ENCODE assay signal across 8 cellular contexts in genomic region chr16:74296120-74296464, GRCh38. TPM values are rescaled to one million over a fixed set of nuclear protein-coding genes. Genes with fewer than 3 reads are reported as not detected.
A peak's percentile ranks its signal among the peaks of the same experiment; 100 is the strongest.
DNase-seq lines count a peak whose midpoint lies in the region; ATAC-seq, FAIRE-seq and TF ChIP-seq lines count a peak whose summit lies in the region.

No MANE protein-coding gene starts in this region.

- peak overlapping the region; percentile 85 for H2AFZ ChIP-seq in KMS-11 (ENCODE audit: low read depth)

- H3K9me3 ChIP-seq in Caco-2 = no peaks in the 10 kb centered on the region
- peaks cover 0 to 8% (median 0%) of the 10 kb centered on the region in 3 donors for H3K9me3 ChIP-seq in body of pancreas
- peaks cover 2 to 5% of the 10 kb centered on the region in 2 donors for H3K9me3 ChIP-seq in lung (ENCODE audit: control insufficient read depth in 2 of 2, insufficient read depth in 1 of 2, low read length in 1 of 2)
- H3K9me3 ChIP-seq in aorta (ENCODE audit: control insufficient read depth, low read length) = peaks cover 2% of the 10 kb centered on the region

- peaks cover 10% of the 10 kb centered on the region for H3K4me1 Mint-ChIP-seq in Caco-2 (ENCODE audit: low read depth, unreplicated experiment)

- no peaks in the 10 kb centered on the region for H3K27me3 ChIP-seq in Caco-2 (replicated peaks; ENCODE audit: control insufficient read depth, insufficient read depth, low read length)
- no peaks in the 10 kb centered on the region for H3K27me3 ChIP-seq in KMS-11 (ENCODE audit: insufficient read depth, low read depth)
- no peaks in the 10 kb centered on the region for H3K27me3 ChIP-seq in body of pancreas
- no peaks in the 10 kb centered on the region for H3K27me3 ChIP-seq in lung (ENCODE audit: control insufficient read depth, insufficient read depth)
- H3K27me3 ChIP-seq in aorta (ENCODE audit: control insufficient read depth in 1 of 2, insufficient read depth in 2 of 2, low read length in 1 of 2) = no peaks in the 10 kb centered on the region

- intact Hi-C loops in Caco-2 (cut with micrococcal nuclease; ENCODE audit: unreplicated experiment) (loop anchor here (1.0 to 5.0 kb wide), 2 partner anchors 15 to 311 kb away; partner anchors contain the start of gene GLG1), body of pancreas (cut with DNase I) (no loop called here), aorta (cut with DNase I) (no loop called here)

- POLR2A ChIA-PET in Caco-2 (lab: Charles Lee) = no interaction called here

- DNase-seq in Caco-2 (no peak), body of pancreas (no peak), lung (ENCODE audit: low spot score) (no peak), aorta (no peak), urothelium cell line (ENCODE audit: low spot score) (no peak)

- H3K4me3 Mint-ChIP-seq in Caco-2 (ENCODE audit: unreplicated experiment) = peak overlapping the region; percentile 87

- peak overlapping the region; percentile 86 for H3K4me3 ChIP-seq in Caco-2 (ENCODE audit: low read depth, low read length)
- H3K4me3 ChIP-seq in KMS-11 (IDR thresholded peaks at IDR 0.05; ENCODE audit: insufficient read depth, low read depth, low read length) = no peak overlapping the region
- peak overlapping the region; percentile 78 to 99 for H3K4me3 ChIP-seq in body of pancreas
- H3K4me3 ChIP-seq in lung = peak overlapping the region; percentile 37
- H3K4me3 ChIP-seq in aorta (ENCODE audit: low read length in 2 of 2) = peak overlapping the region; percentile 78 to 93

- no peaks in the 10 kb centered on the region for H3K27me3 Mint-ChIP-seq in Caco-2 (ENCODE audit: insufficient read depth, unreplicated experiment)

- TF ChIP-seq CTCF in Caco-2 (IDR thresholded peaks at IDR 0.05; ENCODE audit: insufficient read depth in 1 of 2, low read depth in 1 of 2, low read length in 1 of 2, severe bottlenecking in 1 of 2, unreplicated experiment in 1 of 2) = no peak
- TF ChIP-seq CTCF in KMS-11 (conservative IDR thresholded peaks at IDR 0.05; ENCODE audit: low read depth, low read length) = no peak
- no peak for TF ChIP-seq CTCF in body of pancreas (IDR thresholded peaks at IDR 0.05)
- no peak for TF ChIP-seq CTCF in lung (IDR thresholded peaks at IDR 0.05; ENCODE audit: control extremely low read depth, extremely low read depth)

- H3K4me1 ChIP-seq in Caco-2 (peaks cover 10% of the 10 kb centered on the region), KMS-11 (ENCODE audit: low read depth, poor library complexity, severe bottlenecking) (peaks cover 34% of the 10 kb centered on the region), body of pancreas (peaks cover 32% of the 10 kb centered on the region), lung (ENCODE audit: control insufficient read depth in 2 of 2, insufficient read depth in 2 of 2, low read length in 2 of 2) (peaks cover 2 to 15% of the 10 kb centered on the region in 2 donors), aorta (ENCODE audit: control insufficient read depth in 1 of 2, insufficient read depth in 2 of 2, low read length in 2 of 2) (peaks cover 0 to 3% of the 10 kb centered on the region in 2 donors)

- BruUV-seq in Caco-2 (replicated peaks; lab: Mats Ljungman, UMichigan) = TSS peak; percentile 76

- H3K9ac ChIP-seq in KMS-11 = peak overlapping the region; percentile 99

- peaks cover 47% of the 10 kb centered on the region for H3K79me2 ChIP-seq in KMS-11 (ENCODE audit: insufficient read depth, low read depth)

- 0 out of 2 replicates have a peak, but pooled peaks cover 8% of the 10 kb centered on the region for H3K36me3 ChIP-seq in Caco-2 (ENCODE audit: control insufficient read depth, insufficient read depth, low read length)
- peaks cover 12% of the 10 kb centered on the region; the same call in 1 of the 2 replicates for H3K36me3 ChIP-seq in KMS-11 (ENCODE audit: insufficient read depth)
- peaks cover 0 to 6% of the 10 kb centered on the region in 2 donors for H3K36me3 ChIP-seq in body of pancreas (replicated peaks in 1 of 2; ENCODE audit: insufficient read depth in 1 of 2, low read depth in 2 of 2)
- peaks cover 5 to 13% of the 10 kb centered on the region in 2 donors for H3K36me3 ChIP-seq in lung (ENCODE audit: control insufficient read depth in 2 of 2, insufficient read depth in 2 of 2, low read length in 2 of 2)
- no peaks in the 10 kb centered on the region for H3K36me3 ChIP-seq in aorta (ENCODE audit: control insufficient read depth in 1 of 2, insufficient read depth in 2 of 2, low read length in 1 of 2)

- TF ChIP-seq POLR2A in body of pancreas (IDR thresholded peaks at IDR 0.05) = no peak

- no peak for FAIRE-seq in urothelium cell line (lab: Jason Lieb, UNC)

- H3K27ac Mint-ChIP-seq in Caco-2 (ENCODE audit: unreplicated experiment) = peak overlapping the region; percentile 93

- peaks cover 13% of the 10 kb centered on the region for H3K9me3 Mint-ChIP-seq in Caco-2 (ENCODE audit: unreplicated experiment)

- H4K20me1 ChIP-seq in KMS-11 (ENCODE audit: insufficient read depth) = no peaks in the 10 kb centered on the region

- ATAC-seq in GM21423 (IDR thresholded peaks at IDR 0.05; ENCODE audit: unreplicated experiment) = peak; percentile 12
- no peak for ATAC-seq in body of pancreas
- ATAC-seq in lung (ENCODE audit: insufficient read depth, low FRiP score) = peak; percentile 3
- no peak for ATAC-seq in aorta (ENCODE audit: low FRiP score)
- no peak for ATAC-seq in esophagus mucosa

- peaks cover 54% of the 10 kb centered on the region for H3K36me3 Mint-ChIP-seq in Caco-2 (ENCODE audit: insufficient read depth, unreplicated experiment)

- WGBS in body of pancreas, 2 donors = 0% methylated on average over 10 of the region's 10 CpGs
- 0 to 1% methylated on average over 10 of the region's 10 CpGs for WGBS in lung, 2 donors
- WGBS in aorta, 2 donors = 1 to 2% methylated on average over 10 of the region's 10 CpGs

- CTCF ChIA-PET in Caco-2 (lab: Charles Lee) = no interaction called here

- peak overlapping the region; percentile 57 for H3K4me2 ChIP-seq in KMS-11

- peak overlapping the region; percentile 84 for H3K27ac ChIP-seq in KMS-11
- H3K27ac ChIP-seq in body of pancreas = peak overlapping the region; percentile 93 to 99 (median 98)
- peak overlapping the region; percentile 84 to 97 for H3K27ac ChIP-seq in lung (ENCODE audit: low read depth in 1 of 2, low read length in 1 of 2)
- H3K27ac ChIP-seq in aorta (ENCODE audit: low read depth in 1 of 2, low read length in 2 of 2) = peak overlapping the region; percentile 23 to 69

RNA-seq across cellular contexts. Expression of gene PSMD7, which starts 0.5 kb away (rescaled TPM):
- total RNA-seq in Caco-2 (2022) (182 and 191 TPM in 2 replicates), body of pancreas (10 to 100 TPM; 20.1 to 32.4 TPM), lung (10 to 100 TPM; 30.7 to 70.6 TPM), aorta (10 to 100 TPM; 58.8 to 69.6 TPM), esophagus mucosa (72.0 TPM)
- polyA plus RNA-seq in lung (100 to 1,000 TPM in 1 of 2 donors, 10 to 100 TPM in 1; 46.7 to 118 TPM), aorta (10 to 100 TPM; 71.6 to 83.1 TPM)

Comparison
In these comparisons a context has a peak if more than half of its experiments do, and no peak if none do; other contexts are left out.
1. ATAC-seq: peak in GM21423 (single experiment) and lung (single experiment); none in body of pancreas (single experiment), aorta (single experiment) and esophagus mucosa (single experiment).
2. H3K27ac ChIP-seq: peak in every context shown above with its lines; median percentile 98 in body of pancreas; 90 in lung; 84 in KMS-11; 46 in aorta.